In genomic region chr16:10662212-10662611, GRCh38 we compare ENCODE assay signal across 22 cellular contexts. TPM values are rescaled to one million over a fixed set of nuclear protein-coding genes. Genes with fewer than 3 reads are reported as not detected.
"Had no signal": no experiment of that assay in that cellular context is flagged by ENCODE, and none has a peak within 500 bp of the region (broad histone marks: within the 10 kb centered on the region; RNA-seq: fewer than 3 reads in every experiment).

No MANE protein-coding gene starts in this region.

- H3K9ac ChIP-seq: SK-N-SH had no signal

- FAIRE-seq: K562, RCC 7860 had no signal

- H3K27ac ChIP-seq: RWPE1 had no signal

- H3K4me3 ChIP-seq: K562 had no signal

- H3K9me3 ChIP-seq: SK-N-SH had no signal

- DNase-seq: IMR-90, NCI-H1092, NCI-H1105 treated with DMSO at 0.1 percent for 48 hours, NCI-H1417 treated with DMSO at 0.1 percent for 48 hours, NCI-H146, NCI-H1694 treated with DMSO at 0.1 percent for 48 hours, NCI-H1930, NCI-H2081, NCI-H2107, NCI-H2227 treated with DMSO at 0.1 percent for 48 hours, NCI-H524, NCI-H526 treated with DMSO at 0.1 percent for 48 hours, NCI-H748 treated with DMSO at 0.1 percent for 48 hours, SHP77, SK-N-SH had no signal

- ATAC-seq: K562 had no signal

- H3K4me2 ChIP-seq: SK-N-SH had no signal

RNA-seq across cellular contexts. Expression of gene TEKT5, which starts 32.5 kb away (rescaled TPM):
- total RNA-seq: HT-29, IMR-90, K562, LHCN-M2, MCF 10A, NCI-H460 had no signal
- polyA plus RNA-seq: SK-N-SH had no signal
